Comparison of ENCODE assay signal across 8 cellular contexts in genomic region chr5:89930591-89931383, GRCh38.
DNase-seq lines count a peak whose midpoint lies in the region; ATAC-seq and TF ChIP-seq lines count a peak whose summit lies in the region.

No MANE protein-coding gene starts in this region.

- intact Hi-C loops in HCT116 (cut with micrococcal nuclease) = loop anchor here (1.0 kb wide), 1 partner anchor 335 kb away; no protein-coding TSS in a partner anchor
- intact Hi-C loops in lower leg skin (cut with DNase I; ENCODE audit: low total_unique reads) = no loop called here

- H3K27me3 ChIP-seq in HCT116 (ENCODE audit: insufficient read depth, low read length) = no peaks in the 10 kb centered on the region

- DNase-seq in GM04504 (ENCODE audit: low read depth) = peak; percentile 18
- peak; percentile 45 for DNase-seq in HCT116 (ENCODE audit: low read depth, low spot score)
- DNase-seq in MV-4-11 (lab: John Stamatoyannopoulos, UW) = peak; percentile 49
- DNase-seq in foreskin melanocyte = peak; percentile 82
- no peak for DNase-seq in glutamatergic neuron
- DNase-seq in lower leg skin (ENCODE audit: low spot score in 2 of 2) = no peak
- DNase-seq in NCI-H2029 treated with DMSO at 0.1 percent for 48 hours (lab: John Stamatoyannopoulos, UW) = no peak
- DNase-seq in NCI-H1417 treated with DMSO at 0.1 percent for 48 hours (lab: John Stamatoyannopoulos, UW) = no peak

- H3K79me2 ChIP-seq in HCT116 (ENCODE audit: insufficient read depth, low read length) = no peaks in the 10 kb centered on the region

- no peaks in the 10 kb centered on the region for H3K36me3 ChIP-seq in HCT116 (ENCODE audit: control insufficient read depth in 1 of 2, insufficient read depth in 2 of 2, low read length in 2 of 2)

- RAD21 ChIA-PET in HCT116 (lab: Charles Lee; ENCODE audit: low non-redundant PET in 1 of 2, low total read pairs in 2 of 2, uncharacterized antibody in 2 of 2, unreplicated experiment in 2 of 2) = no interaction called here

- H3K4me3 ChIP-seq in HCT116 (replicated peaks in 1 of 2; ENCODE audit: low read depth in 1 of 2, low read length in 2 of 2) = peak overlapping the region in 1 of 2 experiments; percentile 31; a peak in 2 of 4 replicates
- no peak overlapping the region for H3K4me3 ChIP-seq in lower leg skin (ENCODE audit: low read depth, poor library complexity, severe bottlenecking)

- H3K4me2 ChIP-seq in HCT116 (ENCODE audit: low read length) = peak overlapping the region; percentile 60

- H3K4me1 ChIP-seq in HCT116 (ENCODE audit: control insufficient read depth in 1 of 2, insufficient read depth in 2 of 2, low read length in 2 of 2) = peaks cover 20 to 24% of the 10 kb centered on the region in 2 experiments

- H3K4me1 Mint-ChIP-seq in glutamatergic neuron (ENCODE audit: low read depth, unreplicated experiment) = no peaks in the 10 kb centered on the region

- H3K27ac Mint-ChIP-seq in glutamatergic neuron (ENCODE audit: unreplicated experiment) = no peak overlapping the region

- H3K9me2 ChIP-seq in HCT116 (ENCODE audit: insufficient read depth) = no peaks in the 10 kb centered on the region

- peak overlapping the region; percentile 92 for H2AFZ ChIP-seq in HCT116 (ENCODE audit: low read depth, low read length, poor library complexity, severe bottlenecking)

- H3K9me3 ChIP-seq in HCT116 (ENCODE audit: control insufficient read depth in 1 of 2, insufficient read depth in 1 of 2, low read depth in 1 of 2, low read length in 2 of 2) = no peaks in the 10 kb centered on the region

- no peak overlapping the region for H3K4me3 Mint-ChIP-seq in glutamatergic neuron (ENCODE audit: unreplicated experiment)

- H3K9ac ChIP-seq in HCT116 (ENCODE audit: low read length) = no peak overlapping the region

- H3K36me3 Mint-ChIP-seq in glutamatergic neuron (ENCODE audit: unreplicated experiment) = no peaks in the 10 kb centered on the region

- H3K27me3 Mint-ChIP-seq in glutamatergic neuron (ENCODE audit: unreplicated experiment) = no peaks in the 10 kb centered on the region

- BruUV-seq in HCT116 (replicated peaks; lab: Mats Ljungman, UMichigan) = no TSS peak

- no peaks in the 10 kb centered on the region for H3K9me3 Mint-ChIP-seq in glutamatergic neuron (ENCODE audit: unreplicated experiment)

- TF ChIP-seq CTCF in HCT116 (IDR thresholded peaks at IDR 0.05 in 2 of 3, conservative IDR thresholded peaks at IDR 0.05 in 1 of 3; ENCODE audit: borderline replicate concordance in 1 of 3, insufficient read depth in 1 of 3, low read depth in 2 of 3, low read length in 2 of 3) (no peak), glutamatergic neuron (IDR thresholded peaks at IDR 0.05; ENCODE audit: partially characterized antibody, unreplicated experiment) (no peak), lower leg skin (IDR thresholded peaks at IDR 0.05) (no peak)

- POLR2A ChIA-PET in HCT116 (lab: Charles Lee) = no interaction called here

- TF ChIP-seq RAD21 in HCT116 (IDR thresholded peaks at IDR 0.05; ENCODE audit: low read depth) = 0 out of 2 replicates have a peak, but pooled peaks have one; percentile 9

- WGBS in lower leg skin, 2 donors = 15% methylated on average over 5 of the region's 5 CpGs

- CTCF ChIA-PET in HCT116 (lab: Charles Lee) = interaction anchor here (0.9 kb wide), 1 partner anchor 231 kb away, joined by 5 read pairs; no protein-coding TSS in a partner anchor

- ATAC-seq in HCT116 = peak; percentile 83

- peak overlapping the region; percentile 52; the same call in 1 of the 2 replicates for H3K27ac ChIP-seq in HCT116 (ENCODE audit: low read depth, low read length)

- TF ChIP-seq POLR2A in HCT116 (IDR thresholded peaks at IDR 0.05; ENCODE audit: borderline replicate concordance, extremely low read depth, insufficient read depth, insufficient read length) (no peak), lower leg skin (IDR thresholded peaks at IDR 0.05) (no peak)

- no peaks in the 10 kb centered on the region for H4K20me1 ChIP-seq in HCT116 (ENCODE audit: insufficient read depth)

TF ChIP-seq in HCT116, 20 proteins besides CTCF, POLR2A, EP300 and RAD21:
- TF ChIP-seq SIN3A (IDR thresholded peaks at IDR 0.05; ENCODE audit: low read depth) (0 out of 2 replicates have a peak, but pooled peaks have one; percentile 29), ELF1 (IDR thresholded peaks at IDR 0.05; ENCODE audit: borderline replicate concordance, low read depth) (no peak), EZH2phosphoT487 (IDR thresholded peaks at IDR 0.05; ENCODE audit: borderline replicate concordance) (no peak), MAX (IDR thresholded peaks at IDR 0.05) (no peak), SP1 (IDR thresholded peaks at IDR 0.05; ENCODE audit: low read depth) (peak; percentile 66), TCF7L2 (IDR thresholded peaks at IDR 0.05; ENCODE audit: borderline replicate concordance, extremely low read depth, insufficient read depth, insufficient read length) (peak; percentile 58), CEBPB (IDR thresholded peaks at IDR 0.05; ENCODE audit: low read depth) (0 out of 2 replicates have a peak, but pooled peaks have one; percentile 38), POLR2AphosphoS5 (IDR thresholded peaks at IDR 0.05; ENCODE audit: low read depth, low read length) (no peak), ZNF274 (IDR thresholded peaks at IDR 0.05; ENCODE audit: low read depth, low read length) (no peak), FOSL1 (IDR thresholded peaks at IDR 0.05; ENCODE audit: low read depth) (peak; percentile 94), EZH2 (IDR thresholded peaks at IDR 0.05) (no peak), SRF (IDR thresholded peaks at IDR 0.05; ENCODE audit: low read depth) (peak; percentile 76), ZFX (IDR thresholded peaks at IDR 0.05) (no peak), CBX3 (IDR thresholded peaks at IDR 0.05; ENCODE audit: low read depth) (peak; percentile 50; the same call in 1 of the 2 replicates), YY1 (IDR thresholded peaks at IDR 0.05; ENCODE audit: extremely low read depth, insufficient replicate concordance, low read depth, low read length) (no peak), JUND (IDR thresholded peaks at IDR 0.05) (peak; percentile 89)
- TF ChIP-seq, protein P1, sequence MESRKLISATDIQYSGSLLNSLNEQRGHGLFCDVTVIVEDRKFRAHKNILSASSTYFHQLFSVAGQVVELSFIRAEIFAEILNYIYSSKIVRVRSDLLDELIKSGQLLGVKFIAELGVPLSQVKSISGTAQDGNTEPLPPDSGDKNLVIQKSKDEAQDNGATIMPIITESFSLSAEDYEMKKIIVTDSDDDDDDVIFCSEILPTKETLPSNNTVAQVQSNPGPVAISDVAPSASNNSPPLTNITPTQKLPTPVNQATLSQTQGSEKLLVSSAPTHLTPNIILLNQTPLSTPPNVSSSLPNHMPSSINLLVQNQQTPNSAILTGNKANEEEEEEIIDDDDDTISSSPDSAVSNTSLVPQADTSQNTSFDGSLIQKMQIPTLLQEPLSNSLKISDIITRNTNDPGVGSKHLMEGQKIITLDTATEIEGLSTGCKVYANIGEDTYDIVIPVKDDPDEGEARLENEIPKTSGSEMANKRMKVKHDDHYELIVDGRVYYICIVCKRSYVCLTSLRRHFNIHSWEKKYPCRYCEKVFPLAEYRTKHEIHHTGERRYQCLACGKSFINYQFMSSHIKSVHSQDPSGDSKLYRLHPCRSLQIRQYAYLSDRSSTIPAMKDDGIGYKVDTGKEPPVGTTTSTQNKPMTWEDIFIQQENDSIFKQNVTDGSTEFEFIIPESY (IDR thresholded peaks at IDR 0.05; ENCODE audit: extremely low read depth, insufficient replicate concordance, low read length) = no peak
- TF ChIP-seq, protein P2, sequence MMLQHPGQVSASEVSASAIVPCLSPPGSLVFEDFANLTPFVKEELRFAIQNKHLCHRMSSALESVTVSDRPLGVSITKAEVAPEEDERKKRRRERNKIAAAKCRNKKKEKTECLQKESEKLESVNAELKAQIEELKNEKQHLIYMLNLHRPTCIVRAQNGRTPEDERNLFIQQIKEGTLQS (IDR thresholded peaks at IDR 0.05) = peak; percentile 39; the same call in 1 of the 2 replicates
TF ChIP-seq in HCT116: peak in this region for 9.

Comparison
In these comparisons a context has a peak if more than half of its experiments do, and no peak if none do; other contexts are left out.
1. DNase-seq: peak in GM04504 (single experiment), HCT116 (single experiment), MV-4-11 (single experiment) and foreskin melanocyte (single experiment); none in glutamatergic neuron (single experiment), lower leg skin (0 of 2), NCI-H2029 treated with DMSO at 0.1 percent for 48 hours (single experiment) and NCI-H1417 treated with DMSO at 0.1 percent for 48 hours (single experiment).